Comparison of ENCODE assay signal across 18 cellular contexts in the genomic region with DNA sequence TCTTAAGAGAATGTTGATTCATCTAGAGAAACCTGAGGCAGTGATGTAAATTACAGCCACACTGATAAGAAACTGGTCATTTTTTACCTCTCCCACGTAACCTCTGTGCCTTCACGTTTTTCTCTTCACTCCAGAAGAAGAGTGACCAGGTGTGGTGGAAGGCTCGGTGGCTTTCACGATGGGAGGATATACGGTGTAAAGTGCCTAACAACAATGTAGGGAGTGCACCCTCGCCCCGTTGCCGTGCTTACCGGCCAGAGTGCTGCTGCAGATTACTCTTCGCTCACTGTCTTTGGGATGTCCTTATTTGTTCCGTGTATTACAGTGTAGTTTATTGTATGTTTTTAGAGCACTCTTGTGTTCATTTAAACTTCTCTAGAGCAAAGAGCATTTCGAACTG. TPM values are rescaled to one million over a fixed set of nuclear protein-coding genes. Genes with fewer than 3 reads are reported as not detected.
DNase-seq lines count a peak whose midpoint lies in the region; ATAC-seq, FAIRE-seq and TF ChIP-seq lines count a peak whose summit lies in the region.
"Had no signal": no experiment of that assay in that cellular context is flagged by ENCODE, and none has a peak within 500 bp of the region (broad histone marks: within the 10 kb centered on the region; RNA-seq: fewer than 3 reads in every experiment).

No MANE protein-coding gene starts in this region.

- no peak overlapping the region for H3K56ac ChIP-seq in IMR-90 (ENCODE audit: extremely low read depth, insufficient read depth, low read length)

- no peak for TF ChIP-seq RAD21 in IMR-90 (IDR thresholded peaks at IDR 0.05; ENCODE audit: low read length)

- peaks cover 39% of the 10 kb centered on the region for H4K20me1 ChIP-seq in IMR-90 (ENCODE audit: insufficient read depth, low read length)

- TF ChIP-seq CTCF in IMR-90 (conservative IDR thresholded peaks at IDR 0.05; ENCODE audit: low read depth, low read length) (no peak), neutrophil (IDR thresholded peaks at IDR 0.05) (no peak), stomach (IDR thresholded peaks at IDR 0.05) (no peak)

- CTCF ChIA-PET in IMR-90 (lab: Yijun Ruan, JAX), result no interaction called here

- dilution Hi-C loops in IMR-90 (cut with HindIII; ENCODE audit: low sequenced_read_pairs, unreplicated experiment), result no loop called here

- H3K18ac ChIP-seq in IMR-90 (ENCODE audit: low read depth, low read length), result no peak overlapping the region

- H3K4me2 ChIP-seq in IMR-90 (ENCODE audit: low read depth, low read length), result no peak overlapping the region

- H3K4me3 ChIP-seq in IMR-90 (ENCODE audit: insufficient read depth, low read depth, low read length), result no peak overlapping the region
- H3K4me3 ChIP-seq in neutrophil (ENCODE audit: low read depth in 1 of 2, low read length in 1 of 2), result no peak overlapping the region
- H3K4me3 ChIP-seq in stomach, result no peak overlapping the region

- peaks cover 37 to 75% of the 10 kb centered on the region in 2 experiments for H3K79me1 ChIP-seq in IMR-90 (ENCODE audit: low read depth in 1 of 2, low read length in 2 of 2)

- H2BK20ac ChIP-seq in IMR-90 (ENCODE audit: low read depth, low read length), result 0 out of 2 replicates have a peak overlapping the region, but pooled peaks have one; percentile 5

- no peak overlapping the region for H2AFZ ChIP-seq in IMR-90 (replicated peaks; ENCODE audit: low read length, poor library complexity)

- BruUV-seq in IMR-90 (replicated peaks; lab: Mats Ljungman, UMichigan), result no TSS peak

- no peak overlapping the region for H3K23ac ChIP-seq in IMR-90 (ENCODE audit: low read depth, low read length)

- H3K27ac ChIP-seq in IMR-90 (ENCODE audit: insufficient read depth, low read length) (no peak overlapping the region), neutrophil (peak overlapping the region; percentile 53), stomach (peak overlapping the region in 2 of 5 donors; percentile 56 to 69)
- H3K27ac ChIP-seq: 22Rv1, brain microvascular endothelial cell had no signal

- H3K36me3 ChIP-seq in IMR-90 (ENCODE audit: control insufficient read depth, insufficient read depth, low read length) (no peaks in the 10 kb centered on the region), neutrophil (no peaks in the 10 kb centered on the region), stomach (no peaks in the 10 kb centered on the region)
- H3K36me3 ChIP-seq: brain microvascular endothelial cell, heart left ventricle had no signal

- no peak overlapping the region for H2AK5ac ChIP-seq in IMR-90 (ENCODE audit: low read depth, low read length)

- DNase-seq in DMS79 treated with DMSO at 0.1 percent for 48 hours (lab: John Stamatoyannopoulos, UW) (peak; percentile 23), DMS79 (lab: John Stamatoyannopoulos, UW) (no peak), IMR-90 (no peak), RCC 7860 (ENCODE audit: low spot score) (no peak), stomach (no peak)
- DNase-seq: brain microvascular endothelial cell; heart left ventricle; kidney glomerular epithelial cell; NCI-H1436; NCI-H69; Right ventricle myocardium superior; stimulated activated CD4-positive, alpha-beta T cell treated with anti-CD3 and anti-CD28 coated beads, Interleukin-4, amount 100 ng/mL, for 1 hour had no signal

- no peaks in the 10 kb centered on the region for H3K9me3 Mint-ChIP-seq in activated naive CD8-positive, alpha-beta T cell (ENCODE audit: low read depth)

- H3K36me3 Mint-ChIP-seq in activated naive CD8-positive, alpha-beta T cell, result peaks cover 8% of the 10 kb centered on the region

- peaks cover 36% of the 10 kb centered on the region for H3K9me1 ChIP-seq in IMR-90 (ENCODE audit: insufficient read depth, low read length)

- no peaks in the 10 kb centered on the region for H3K27me3 Mint-ChIP-seq in activated naive CD8-positive, alpha-beta T cell

- peaks cover 93% of the 10 kb centered on the region for H3K4me1 Mint-ChIP-seq in activated naive CD8-positive, alpha-beta T cell (ENCODE audit: low read depth)

- H2BK15ac ChIP-seq in IMR-90 (ENCODE audit: low read depth, low read length), result no peak overlapping the region

- in situ Hi-C loops in IMR-90 (cut with MboI; ENCODE audit: low sequenced_read_pairs), result loop anchor here (25.0 kb wide), 1 partner anchor 454 kb away; a partner anchor contains a TSS

- no peak overlapping the region for H2BK5ac ChIP-seq in IMR-90 (ENCODE audit: low read depth, low read length, poor library complexity, severe bottlenecking)

- TF ChIP-seq POLR2A in IMR-90 (IDR thresholded peaks at IDR 0.05; ENCODE audit: low read depth, low read length) (no peak), stomach (IDR thresholded peaks at IDR 0.05) (no peak)

- no peak overlapping the region for H4K5ac ChIP-seq in IMR-90 (ENCODE audit: low read depth, low read length)

- H3K27ac Mint-ChIP-seq in activated naive CD8-positive, alpha-beta T cell, result peak overlapping the region; percentile 96

- H3K27me3 ChIP-seq in IMR-90 (ENCODE audit: control insufficient read depth, insufficient read depth, low read length) (no peaks in the 10 kb centered on the region), neutrophil (no peaks in the 10 kb centered on the region), stomach (no peaks in the 10 kb centered on the region)
- H3K27me3 ChIP-seq: brain microvascular endothelial cell, heart left ventricle had no signal

- POLR2A ChIA-PET in IMR-90 (lab: Charles Lee; ENCODE audit: unreplicated experiment), result no interaction called here

- peak overlapping the region; percentile 58 for H3K4me3 Mint-ChIP-seq in activated naive CD8-positive, alpha-beta T cell

- ATAC-seq in IMR-90 (ENCODE audit: low read depth), result no peak
- no peak for ATAC-seq in SK-N-SH treated with all-trans-retinoic acid at 6 μM for 48 hours

- intact Hi-C loops in IMR-90 (cut with micrococcal nuclease) (no loop called here), stomach (cut with DNase I; ENCODE audit: low total_unique reads) (no loop called here)

- no peak overlapping the region for H3K14ac ChIP-seq in IMR-90 (replicated peaks; ENCODE audit: low read depth, low read length)

- H3K4me1 ChIP-seq in IMR-90 (ENCODE audit: control insufficient read depth, insufficient read depth, low read length) (peaks cover 23% of the 10 kb centered on the region), neutrophil (ENCODE audit: control insufficient read depth in 1 of 2, insufficient read depth in 1 of 2, low read depth in 1 of 2, low read length in 1 of 2) (peaks cover 55 to 78% of the 10 kb centered on the region in 2 experiments), stomach (peaks cover 23 to 79% (median 60%) of the 10 kb centered on the region in 4 donors)

- no peak overlapping the region; the same call in 1 of the 2 replicates for H3K4ac ChIP-seq in IMR-90 (ENCODE audit: low read depth, low read length)

- no peaks in the 10 kb centered on the region for H3K9me3 ChIP-seq in IMR-90 (ENCODE audit: control insufficient read depth, insufficient read depth, low read length)
- no peaks in the 10 kb centered on the region for H3K9me3 ChIP-seq in neutrophil
- no peaks in the 10 kb centered on the region for H3K9me3 ChIP-seq in stomach
- H3K9me3 ChIP-seq: heart left ventricle had no signal

- no peak for FAIRE-seq in RCC 7860 (lab: Jason Lieb, UNC)
- FAIRE-seq: GM18507, H1 had no signal

- no peak overlapping the region for H2AK9ac ChIP-seq in IMR-90 (replicated peaks; ENCODE audit: low read depth, low read length, poor library complexity)

- TF ChIP-seq EP300 in stomach (IDR thresholded peaks at IDR 0.05), result no peak

- no peak overlapping the region for H3K9ac ChIP-seq in IMR-90 (ENCODE audit: low read depth, low read length)

- WGBS in IMR-90 (ENCODE audit: extremely low coverage in 2 of 2, insufficient read length in 1 of 2), 2 experiments, result 70% methylated on average over 1 of the region's 12 CpGs; no CpG with 5 or more reads in 1 of the 2 experiments
- WGBS in stomach, 5 donors, result 69 to 87% (median 82%) methylated on average over 12 of the region's 12 CpGs

- no peak overlapping the region for H2BK120ac ChIP-seq in IMR-90 (ENCODE audit: low read depth, low read length)

- H4K8ac ChIP-seq in IMR-90 (ENCODE audit: low read depth in 2 of 2, low read length in 2 of 2), result no peak overlapping the region

- no peak overlapping the region for H4K91ac ChIP-seq in IMR-90 (ENCODE audit: insufficient read depth, low read depth, low read length)

TF ChIP-seq in IMR-90, 13 proteins besides CTCF, POLR2A, EP300 and RAD21:
- TF ChIP-seq, protein P1, sequence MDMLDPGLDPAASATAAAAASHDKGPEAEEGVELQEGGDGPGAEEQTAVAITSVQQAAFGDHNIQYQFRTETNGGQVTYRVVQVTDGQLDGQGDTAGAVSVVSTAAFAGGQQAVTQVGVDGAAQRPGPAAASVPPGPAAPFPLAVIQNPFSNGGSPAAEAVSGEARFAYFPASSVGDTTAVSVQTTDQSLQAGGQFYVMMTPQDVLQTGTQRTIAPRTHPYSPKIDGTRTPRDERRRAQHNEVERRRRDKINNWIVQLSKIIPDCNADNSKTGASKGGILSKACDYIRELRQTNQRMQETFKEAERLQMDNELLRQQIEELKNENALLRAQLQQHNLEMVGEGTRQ (IDR thresholded peaks at IDR 0.05; ENCODE audit: low read depth, low read length), result no peak
- TF ChIP-seq RCOR1 (IDR thresholded peaks at IDR 0.05; ENCODE audit: insufficient replicate concordance, low read length) (no peak), FOS (IDR thresholded peaks at IDR 0.05; ENCODE audit: low read depth, low read length) (no peak)

TF ChIP-seq in SK-N-SH treated with all-trans-retinoic acid at 6 μM for 48 hours, 23 proteins besides CTCF, POLR2A, EP300 and RAD21 (continues in another document):
- no peak for TF ChIP-seq BACH2 (CRISPR knock-in tag; IDR thresholded peaks at IDR 0.05; ENCODE audit: borderline replicate concordance)

RNA-seq across cellular contexts. Expression of a gene that starts 46.5 kb away (rescaled TPM):
- total RNA-seq in IMR-90 (2012; rRNA removed), result 15.8 and 25.8 TPM in 2 replicates
- polyA plus RNA-seq in IMR-90 (2012; rRNA removed), result 22.2 and 29.5 TPM in 2 replicates
- 21.0 and 45.4 TPM in 2 replicates for polyA plus RNA-seq in IMR-90 (2012; cell fraction: cytosol; rRNA removed)
- polyA plus RNA-seq in IMR-90 (2012; cell fraction: nucleus; rRNA removed; ENCODE audit: low replicate concordance), result 13.7 and 14.9 TPM in 2 replicates
- 10 to 100 TPM; 27.0 to 88.9 (median 40.3) TPM for total RNA-seq in stomach
- polyA plus RNA-seq in stomach, result 10 to 100 TPM; 23.1 to 61.6 (median 45.5) TPM
